7 cellular contexts compared by ENCODE assay signal in genomic region chrX:33434256-33435092, GRCh38.
A peak's percentile ranks its signal among the peaks of the same experiment; 100 is the strongest.
DNase-seq lines count a peak whose midpoint lies in the region; ATAC-seq and TF ChIP-seq lines count a peak whose summit lies in the region.

No MANE protein-coding gene starts in this region.

- DNase-seq in GM12864 (ENCODE audit: low read depth) (no peak), NCI-H69 (lab: John Stamatoyannopoulos, UW) (peak; percentile 63), foreskin fibroblast (peak; percentile 0 to 25), osteocyte (ENCODE audit: extremely low spot score, unreplicated experiment) (peak; percentile 88)
- peak; percentile 27 for DNase-seq in activated T-cell treated with anti-CD3 and anti-CD28 coated beads, Interleukin-2, amount 50 U/mL, for 1 hour

- H3K27ac Mint-ChIP-seq in osteocyte (ENCODE audit: unreplicated experiment) = no peak overlapping the region

- TF ChIP-seq CTCF in GM12864 (IDR thresholded peaks at IDR 0.05; ENCODE audit: low read depth, low read length, missing control alignments) (peak; percentile 68), foreskin fibroblast (IDR thresholded peaks at IDR 0.05; ENCODE audit: low read depth, low read length) (peak; percentile 53), osteocyte (IDR thresholded peaks at IDR 0.05) (peak; percentile 84)

- no peaks in the 10 kb centered on the region for H3K36me3 Mint-ChIP-seq in osteocyte (ENCODE audit: unreplicated experiment)

- no peaks in the 10 kb centered on the region for H3K4me1 Mint-ChIP-seq in osteocyte (ENCODE audit: unreplicated experiment)

- H3K9me3 Mint-ChIP-seq in osteocyte (ENCODE audit: unreplicated experiment) = no peaks in the 10 kb centered on the region

- ATAC-seq in HG02642 (IDR thresholded peaks at IDR 0.05; ENCODE audit: poor library complexity, unreplicated experiment) = peak; percentile 58
- no peak for ATAC-seq in GM18498 (IDR thresholded peaks at IDR 0.05; ENCODE audit: unreplicated experiment)

- peaks cover 6% of the 10 kb centered on the region for H3K27me3 Mint-ChIP-seq in osteocyte (ENCODE audit: unreplicated experiment)

- H3K4me3 ChIP-seq in GM12864 (ENCODE audit: low read depth, low read length) = no peak overlapping the region
- no peak overlapping the region for H3K4me3 ChIP-seq in foreskin fibroblast (ENCODE audit: low read depth in 1 of 2, low read length in 2 of 2)

- H3K4me3 Mint-ChIP-seq in osteocyte (ENCODE audit: unreplicated experiment) = no peak overlapping the region
